In genomic region chr5:65066385-65066784, GRCh38 we compare ENCODE assay signal across 9 cellular contexts.
A peak's percentile ranks its signal among the peaks of the same experiment; 100 is the strongest.
DNase-seq lines count a peak whose midpoint lies in the region; ATAC-seq, FAIRE-seq and TF ChIP-seq lines count a peak whose summit lies in the region.
"Had no signal": no experiment of that assay in that cellular context is flagged by ENCODE, and none has a peak within 500 bp of the region (broad histone marks: within the 10 kb centered on the region; RNA-seq: fewer than 3 reads in every experiment).

No MANE protein-coding gene starts in this region.

- H3K79me2 ChIP-seq in astrocyte (ENCODE audit: insufficient read depth, low read length), result no peaks in the 10 kb centered on the region

- H3K4me3 ChIP-seq in A673 (ENCODE audit: low read depth, low read length, poor library complexity, severe bottlenecking) (no peak overlapping the region), astrocyte (ENCODE audit: insufficient read depth, low read depth, low read length) (no peak overlapping the region)

- H3K9me3 ChIP-seq in A673 (ENCODE audit: low read depth, low read length, poor library complexity, severe bottlenecking) (no peaks in the 10 kb centered on the region), astrocyte (ENCODE audit: insufficient read depth, low read depth, low read length) (no peaks in the 10 kb centered on the region)

- H3K36me3 Mint-ChIP-seq in astrocyte (ENCODE audit: low read depth, unreplicated experiment), result peaks cover 8% of the 10 kb centered on the region

- H3K36me3 ChIP-seq in A673 (ENCODE audit: insufficient read depth, low read length, poor library complexity, severe bottlenecking) (no peaks in the 10 kb centered on the region), astrocyte (ENCODE audit: insufficient read depth, low read length) (no peaks in the 10 kb centered on the region)

- peaks cover 26% of the 10 kb centered on the region for H3K4me1 ChIP-seq in A673 (ENCODE audit: insufficient read depth, low read length, poor library complexity, severe bottlenecking)
- peaks cover 12% of the 10 kb centered on the region for H3K4me1 ChIP-seq in astrocyte (ENCODE audit: insufficient read depth, low read length)

- H3K27me3 ChIP-seq in A673 (replicated peaks; ENCODE audit: insufficient read depth, low read depth, low read length, poor library complexity), result no peaks in the 10 kb centered on the region
- no peaks in the 10 kb centered on the region for H3K27me3 ChIP-seq in astrocyte (ENCODE audit: insufficient read depth, low read length)

- peaks cover 5% of the 10 kb centered on the region for H3K9me3 Mint-ChIP-seq in astrocyte (ENCODE audit: unreplicated experiment)
- H3K9me3 Mint-ChIP-seq: T-helper 1 cell treated with Interleukin-12 subunit alpha and Interleukin-12 subunit beta and Interleukin-4 antibody, amounts not matched to agents 30 μg/mL and 1 μg/mL, for 36 hours had no signal

- peak; percentile 39 for DNase-seq in A673 (ENCODE audit: low spot score)
- DNase-seq in astrocyte (ENCODE audit: low read depth), result no peak
- DNase-seq in SHP77 (lab: John Stamatoyannopoulos, UW), result no peak
- DNase-seq in AG08396 (ENCODE audit: low spot score), result no peak
- DNase-seq in NCI-H526 treated with DMSO at 0.1 percent for 48 hours (lab: John Stamatoyannopoulos, UW), result no peak
- DNase-seq in activated CD8-positive, alpha-beta memory T cell treated with anti-CD3 and anti-CD28 coated beads, Interleukin-2, amount 50 U/mL, for 48 hours, result no peak

- FAIRE-seq in astrocyte (lab: Jason Lieb, UNC), result no peak

- H3K27me3 Mint-ChIP-seq in astrocyte (ENCODE audit: low read depth, unreplicated experiment), result no peaks in the 10 kb centered on the region

- H2AFZ ChIP-seq in astrocyte (ENCODE audit: low read depth, low read length), result peak overlapping the region; percentile 43

- H3K27ac Mint-ChIP-seq in astrocyte (ENCODE audit: unreplicated experiment), result peak overlapping the region; percentile 67
- H3K27ac Mint-ChIP-seq: T-helper 1 cell treated with Interleukin-12 subunit alpha and Interleukin-12 subunit beta and Interleukin-4 antibody, amounts not matched to agents 30 μg/mL and 1 μg/mL, for 36 hours had no signal

- POLR2A ChIA-PET in A673 (lab: Charles Lee; ENCODE audit: low non-redundant PET), result no interaction called here

- H3K4me2 ChIP-seq in astrocyte (ENCODE audit: low read length), result no peak overlapping the region

- H3K9ac ChIP-seq in astrocyte (ENCODE audit: low read length), result no peak overlapping the region

- no peak overlapping the region for H3K4me3 Mint-ChIP-seq in astrocyte (ENCODE audit: unreplicated experiment)
- H3K4me3 Mint-ChIP-seq: T-helper 1 cell treated with Interleukin-12 subunit alpha and Interleukin-12 subunit beta and Interleukin-4 antibody, amounts not matched to agents 30 μg/mL and 1 μg/mL, for 36 hours had no signal

- peaks cover 41% of the 10 kb centered on the region for H3K4me1 Mint-ChIP-seq in astrocyte (ENCODE audit: low read depth, unreplicated experiment)

- TF ChIP-seq CTCF in A673 (conservative IDR thresholded peaks at IDR 0.05; ENCODE audit: low read depth, low read length) (no peak), astrocyte (IDR thresholded peaks at IDR 0.05; ENCODE audit: insufficient read depth, low read depth, low read length) (no peak)

- intact Hi-C loops in A673 (cut with micrococcal nuclease; ENCODE audit: unreplicated experiment), result no loop called here

- BruUV-seq in A673 (replicated peaks; lab: Mats Ljungman, UMichigan), result no TSS peak

- CTCF ChIA-PET in A673 (lab: Charles Lee), result no interaction called here

- no peak overlapping the region for H3K27ac ChIP-seq in A673 (ENCODE audit: low read depth, low read length, poor library complexity, severe bottlenecking)
- H3K27ac ChIP-seq in astrocyte (ENCODE audit: low read depth, low read length), result no peak overlapping the region

- peak; percentile 61 for ATAC-seq in GM19455 (IDR thresholded peaks at IDR 0.05; ENCODE audit: unreplicated experiment)
- ATAC-seq in HG03103 (IDR thresholded peaks at IDR 0.05; ENCODE audit: low read depth, unreplicated experiment), result peak; percentile 54

- no peaks in the 10 kb centered on the region for H4K20me1 ChIP-seq in astrocyte (ENCODE audit: insufficient read depth, low read length)
